ENCODE assay signal across 8 cellular contexts in genomic region chr5:157718529-157718928, GRCh38. TPM values are rescaled to one million over a fixed set of nuclear protein-coding genes. Genes with fewer than 3 reads are reported as not detected.
DNase-seq lines count a peak whose midpoint lies in the region; ATAC-seq and TF ChIP-seq lines count a peak whose summit lies in the region.
"Had no signal": no experiment of that assay in that cellular context is flagged by ENCODE, and none has a peak within 500 bp of the region (broad histone marks: within the 10 kb centered on the region; RNA-seq: fewer than 3 reads in every experiment).

No MANE protein-coding gene starts in this region.

- intact Hi-C loops in left ventricle myocardium superior (cut with micrococcal nuclease), result loop anchor here (5.0 to 10.0 kb wide), 2 partner anchors 134 to 286 kb away; no protein-coding TSS in a partner anchor
- intact Hi-C loops in activated CD4-positive, alpha-beta memory T cell treated with anti-CD3 and anti-CD28 coated beads for 36 hours (cut with micrococcal nuclease), result loop anchor here (1.0 to 10.0 kb wide), 6 partner anchors 12 to 390 kb away; no protein-coding TSS in a partner anchor

- H3K36me3 ChIP-seq in DND-41 (ENCODE audit: insufficient read depth, low read length), result no peaks in the 10 kb centered on the region

- no peaks in the 10 kb centered on the region for H3K9me3 Mint-ChIP-seq in activated CD4-positive, alpha-beta memory T cell treated with anti-CD3 and anti-CD28 coated beads for 36 hours

- H3K4me1 ChIP-seq in DND-41 (ENCODE audit: insufficient read depth, low read length), result peaks cover 25% of the 10 kb centered on the region

- peak; percentile 91 for ATAC-seq in DND-41 (ENCODE audit: insufficient read depth, low read depth)
- ATAC-seq in GM19452 (IDR thresholded peaks at IDR 0.05; ENCODE audit: unreplicated experiment), result peak; percentile 86
- ATAC-seq in left ventricle myocardium superior, result peak; percentile 95

- H3K79me2 ChIP-seq in DND-41 (ENCODE audit: insufficient read depth, low read length), result no peaks in the 10 kb centered on the region

- no peaks in the 10 kb centered on the region for H3K27me3 ChIP-seq in DND-41 (ENCODE audit: insufficient read depth, low read length, poor library complexity)

- no peak overlapping the region for H3K27ac ChIP-seq in DND-41 (ENCODE audit: low read length)

- TF ChIP-seq CTCF in DND-41 (IDR thresholded peaks at IDR 0.05; ENCODE audit: borderline replicate concordance, extremely low read depth, low read length, poor library complexity, severe bottlenecking) (peak; percentile 77), retinal pigment epithelial cell (conservative IDR thresholded peaks at IDR 0.05; ENCODE audit: low read depth, low read length) (peak; percentile 61)

- no peak overlapping the region for H3K27ac Mint-ChIP-seq in activated CD4-positive, alpha-beta memory T cell treated with anti-CD3 and anti-CD28 coated beads for 36 hours

- no peaks in the 10 kb centered on the region for H3K36me3 Mint-ChIP-seq in activated CD4-positive, alpha-beta memory T cell treated with anti-CD3 and anti-CD28 coated beads for 36 hours

- H2AFZ ChIP-seq in DND-41 (ENCODE audit: low read depth, low read length), result no peak overlapping the region

- CTCF ChIA-PET in activated CD4-positive, alpha-beta memory T cell treated with anti-CD3 and anti-CD28 coated beads for 36 hours (lab: Charles Lee), result interaction anchor here (0.7 to 4.1 kb wide), 33 partner anchors 10 to 394 kb away, joined by 3 to 30 read pairs (median 4); partner anchors contain the start of genes C5orf52, LSM11 and THG1L

- no peak overlapping the region for H3K4me3 Mint-ChIP-seq in activated CD4-positive, alpha-beta memory T cell treated with anti-CD3 and anti-CD28 coated beads for 36 hours

- no peaks in the 10 kb centered on the region for H4K20me1 ChIP-seq in DND-41 (ENCODE audit: insufficient read depth, low read length)

- H3K4me1 Mint-ChIP-seq in activated CD4-positive, alpha-beta memory T cell treated with anti-CD3 and anti-CD28 coated beads for 36 hours (ENCODE audit: low read depth), result peaks cover 21% of the 10 kb centered on the region

- no peaks in the 10 kb centered on the region for H3K9me3 ChIP-seq in DND-41 (ENCODE audit: insufficient read depth, low read length, severe bottlenecking)

- H3K4me3 ChIP-seq in DND-41 (ENCODE audit: low read depth in 1 of 2, low read length in 2 of 2), result no peak overlapping the region
- H3K4me3 ChIP-seq in retinal pigment epithelial cell (ENCODE audit: low read length), result no peak overlapping the region

- no peaks in the 10 kb centered on the region for H3K27me3 Mint-ChIP-seq in activated CD4-positive, alpha-beta memory T cell treated with anti-CD3 and anti-CD28 coated beads for 36 hours

- POLR2A ChIA-PET in activated CD4-positive, alpha-beta memory T cell treated with anti-CD3 and anti-CD28 coated beads for 36 hours (lab: Charles Lee), result interaction anchor here (1.3 kb wide), 1 partner anchor 13 kb away, joined by 7 read pairs; the partner anchor contains the start of gene THG1L

- H3K4me2 ChIP-seq in DND-41 (ENCODE audit: insufficient read depth, low read length), result 0 out of 2 replicates have a peak overlapping the region, but pooled peaks have one; percentile 21

- DNase-seq in DND-41, result peak; percentile 35
- peak; percentile 84 for DNase-seq in NAMALWA (ENCODE audit: low spot score)
- DNase-seq in amniotic epithelial cell (ENCODE audit: low read depth), result peak; percentile 65
- DNase-seq in left ventricle myocardium superior, result no peak
- DNase-seq in retinal pigment epithelial cell (ENCODE audit: low read depth), result no peak
- DNase-seq in activated CD4-positive, alpha-beta memory T cell treated with anti-CD3 and anti-CD28 coated beads for 36 hours, result no peak

- no peak overlapping the region for H3K9ac ChIP-seq in DND-41 (ENCODE audit: low read depth, low read length)

RNA-seq across cellular contexts. Expression of gene THG1L, which starts 12.7 kb away (rescaled TPM):
- 5.3 TPM for total RNA-seq in left ventricle myocardium superior
- total RNA-seq in activated CD4-positive, alpha-beta memory T cell treated with anti-CD3 and anti-CD28 coated beads for 36 hours, result 10 to 100 TPM; 28.6 to 33.5 TPM

RNA-seq across cellular contexts. Expression of gene LSM11, which starts 25.0 kb away (rescaled TPM):
- 1.7 TPM for total RNA-seq in left ventricle myocardium superior
- total RNA-seq in activated CD4-positive, alpha-beta memory T cell treated with anti-CD3 and anti-CD28 coated beads for 36 hours, result 1 to 10 TPM; 7.4 to 8.0 TPM

RNA-seq across cellular contexts. Expression of gene C5orf52, which starts 47.2 kb away (rescaled TPM):
- not detected for total RNA-seq in left ventricle myocardium superior
- total RNA-seq in activated CD4-positive, alpha-beta memory T cell treated with anti-CD3 and anti-CD28 coated beads for 36 hours, result not detected
- total RNA-seq: subcutaneous adipose tissue had no signal

Comparison
In these comparisons a context has a peak if more than half of its experiments do, and no peak if none do; other contexts are left out.
1. DNase-seq: peak in DND-41 (single experiment), NAMALWA (single experiment) and amniotic epithelial cell (single experiment); none in left ventricle myocardium superior (single experiment), retinal pigment epithelial cell (single experiment) and activated CD4-positive, alpha-beta memory T cell treated with anti-CD3 and anti-CD28 coated beads for 36 hours (single experiment).
2. Peak in every context shown above with its lines, with median percentiles within 50 percentile points of each other: ATAC-seq.